ENCODE assay signal across 19 cellular contexts in genomic region chr14:93015505-93015904, GRCh38.
A peak's percentile ranks its signal among the peaks of the same experiment; 100 is the strongest.
DNase-seq lines count a peak whose midpoint lies in the region; ATAC-seq and TF ChIP-seq lines count a peak whose summit lies in the region.
"Had no signal": no experiment of that assay in that cellular context is flagged by ENCODE, and none has a peak within 500 bp of the region (broad histone marks: within the 10 kb centered on the region; RNA-seq: fewer than 3 reads in every experiment).

No MANE protein-coding gene starts in this region.

- H3K4me1 Mint-ChIP-seq in activated T-helper 17 cell treated with anti-CD3 and anti-CD28 coated beads, Interleukin-2, amount 50 U/mL, for 72 hours = peaks cover 18% of the 10 kb centered on the region

- peaks cover 62 to 100% (median 100%) of the 10 kb centered on the region in 10 experiments for H3K4me1 ChIP-seq in BLaER1 treated with 17β-estradiol and CSF1 and Interleukin-3, amounts not matched to agents 10 nM and 100 nM
- H3K4me1 ChIP-seq in mesenchymal stem cell (ENCODE audit: control insufficient read depth, insufficient read depth, low read depth, low read length) (peaks cover 19% of the 10 kb centered on the region), ascending aorta (peaks cover 8 to 22% of the 10 kb centered on the region in 2 donors)

- DNase-seq in substantia nigra (lab: John Stamatoyannopoulos, UW) (no peak), mesenchymal stem cell (no peak), SHP77 (lab: John Stamatoyannopoulos, UW) (no peak), ascending aorta (ENCODE audit: low spot score in 2 of 2) (no peak)
- DNase-seq: DMS53, GDM1, H9, KG1, NCI-H1092 treated with DMSO at 0.1 percent for 48 hours, NCI-H2081, NCI-H2171, NCI-H345, NCI-H524, NCI-H82 had no signal

- H3K23ac ChIP-seq in mesenchymal stem cell (ENCODE audit: low read length in 2 of 2) = no peak overlapping the region

- H2AFZ ChIP-seq in mesenchymal stem cell (ENCODE audit: low read depth, low read length) = no peak overlapping the region

- no peak overlapping the region for H3K4me3 Mint-ChIP-seq in activated T-helper 17 cell treated with anti-CD3 and anti-CD28 coated beads, Interleukin-2, amount 50 U/mL, for 72 hours
- H3K4me3 Mint-ChIP-seq: H9 had no signal

- H2BK120ac ChIP-seq in mesenchymal stem cell (ENCODE audit: low read depth, low read length) = no peak overlapping the region

- H3K18ac ChIP-seq in mesenchymal stem cell (ENCODE audit: low read depth in 1 of 2, low read length in 2 of 2) = no peak overlapping the region

- H3K36me3 ChIP-seq in BLaER1 treated with 17β-estradiol and CSF1 and Interleukin-3, amounts not matched to agents 10 nM and 100 nM = peaks cover 0 to 25% (median 4%) of the 10 kb centered on the region in 11 experiments; a peak in 10 of 22 replicates
- H3K36me3 ChIP-seq in mesenchymal stem cell (ENCODE audit: control insufficient read depth in 1 of 2, insufficient read depth in 2 of 2, low read depth in 1 of 2, low read length in 2 of 2) (peaks cover 0 to 12% of the 10 kb centered on the region in 2 experiments), ascending aorta (peaks cover 0 to 7% of the 10 kb centered on the region in 2 donors)

- H3K14ac ChIP-seq in mesenchymal stem cell (ENCODE audit: low read length in 2 of 2) = no peak overlapping the region

- H4K91ac ChIP-seq in mesenchymal stem cell (ENCODE audit: low read length) = no peak overlapping the region

- H2BK12ac ChIP-seq in mesenchymal stem cell (ENCODE audit: low read length in 2 of 2) = no peak overlapping the region

- no peaks in the 10 kb centered on the region for H3K9me3 Mint-ChIP-seq in activated T-helper 17 cell treated with anti-CD3 and anti-CD28 coated beads, Interleukin-2, amount 50 U/mL, for 72 hours
- H3K9me3 Mint-ChIP-seq: H9 had no signal

- peak overlapping the region; percentile 83 to 97 (median 92) for H3K4me2 ChIP-seq in BLaER1 treated with 17β-estradiol and CSF1 and Interleukin-3, amounts not matched to agents 10 nM and 100 nM
- no peak overlapping the region for H3K4me2 ChIP-seq in mesenchymal stem cell (ENCODE audit: low read length, poor library complexity, severe bottlenecking)

- H3K9ac ChIP-seq in BLaER1 treated with 17β-estradiol and CSF1 and Interleukin-3, amounts not matched to agents 10 nM and 100 nM = 0 out of 22 replicates have a peak overlapping the region, but pooled peaks of 3 of the 11 experiments have one; percentile 18 to 54 (median 22)
- no peak overlapping the region for H3K9ac ChIP-seq in mesenchymal stem cell (ENCODE audit: low read length)

- peak overlapping the region in 6 of 11 experiments; percentile 1 to 59 (median 46); a peak in 9 of 22 replicates for H3K27ac ChIP-seq in BLaER1 treated with 17β-estradiol and CSF1 and Interleukin-3, amounts not matched to agents 10 nM and 100 nM
- H3K27ac ChIP-seq in layer of hippocampus (ENCODE audit: low read depth, low read length) (peak overlapping the region; percentile 97), substantia nigra (ENCODE audit: low read depth, low read length, poor library complexity, severe bottlenecking) (peak overlapping the region; percentile 17), mesenchymal stem cell (ENCODE audit: low read length, poor library complexity, severe bottlenecking) (no peak overlapping the region), ascending aorta (no peak overlapping the region)
- H3K27ac ChIP-seq: SJSA1 had no signal

- H2AK5ac ChIP-seq in mesenchymal stem cell (ENCODE audit: low read length, severe bottlenecking) = no peak overlapping the region

- H4K8ac ChIP-seq in mesenchymal stem cell (ENCODE audit: low read length) = no peak overlapping the region

- H3K27ac Mint-ChIP-seq in activated T-helper 17 cell treated with anti-CD3 and anti-CD28 coated beads, Interleukin-2, amount 50 U/mL, for 72 hours = peak overlapping the region; percentile 80

- H3K36me3 Mint-ChIP-seq in activated T-helper 17 cell treated with anti-CD3 and anti-CD28 coated beads, Interleukin-2, amount 50 U/mL, for 72 hours (ENCODE audit: low read depth) = peaks cover 6% of the 10 kb centered on the region

- H4K20me1 ChIP-seq in BLaER1 treated with 17β-estradiol and CSF1 and Interleukin-3, amounts not matched to agents 10 nM and 100 nM = peaks cover 8 to 100% (median 94%) of the 10 kb centered on the region in 11 experiments; a peak in 21 of 22 replicates

- no peaks in the 10 kb centered on the region for H3K27me3 Mint-ChIP-seq in activated T-helper 17 cell treated with anti-CD3 and anti-CD28 coated beads, Interleukin-2, amount 50 U/mL, for 72 hours

- TF ChIP-seq CTCF in ascending aorta (IDR thresholded peaks at IDR 0.05) = no peak

- no peak overlapping the region for H2BK5ac ChIP-seq in mesenchymal stem cell (ENCODE audit: low read depth, low read length, poor library complexity, severe bottlenecking)

- no peak overlapping the region for H3K4ac ChIP-seq in mesenchymal stem cell (ENCODE audit: low read depth in 1 of 2, low read length in 2 of 2)

- no peaks in the 10 kb centered on the region for H3K9me3 ChIP-seq in BLaER1 treated with 17β-estradiol and CSF1 and Interleukin-3, amounts not matched to agents 10 nM and 100 nM (replicated peaks in 1 of 11)
- H3K9me3 ChIP-seq in mesenchymal stem cell (ENCODE audit: control insufficient read depth, low read length) (no peaks in the 10 kb centered on the region), ascending aorta (no peaks in the 10 kb centered on the region)
- H3K9me3 ChIP-seq: SJSA1 had no signal

- no peaks in the 10 kb centered on the region for H3K79me1 ChIP-seq in mesenchymal stem cell (replicated peaks; ENCODE audit: low read length, poor library complexity, severe bottlenecking)

- intact Hi-C loops in ascending aorta (cut with DNase I) = no loop called here

- no peak for ATAC-seq in activated T-helper 17 cell treated with anti-CD3 and anti-CD28 coated beads, Interleukin-2, amount 50 U/mL, for 72 hours (replicated peaks)
- ATAC-seq: Panc1 had no signal

- H3K27me3 ChIP-seq in BLaER1 treated with 17β-estradiol and CSF1 and Interleukin-3, amounts not matched to agents 10 nM and 100 nM = no peaks in the 10 kb centered on the region
- H3K27me3 ChIP-seq in layer of hippocampus (ENCODE audit: control insufficient read depth, insufficient read depth, low read length) (no peaks in the 10 kb centered on the region), mesenchymal stem cell (ENCODE audit: control insufficient read depth in 1 of 2, insufficient read depth in 1 of 2, low read length in 2 of 2) (peaks cover 3 to 6% of the 10 kb centered on the region in 2 experiments), ascending aorta (no peaks in the 10 kb centered on the region)
- H3K27me3 ChIP-seq: SJSA1 had no signal

- H2BK15ac ChIP-seq in mesenchymal stem cell (ENCODE audit: low read depth, poor library complexity, severe bottlenecking) = no peak overlapping the region

- WGBS in mesenchymal stem cell = 89% methylated on average over 15 of the region's 15 CpGs

- no peak overlapping the region for H3K4me3 ChIP-seq in BLaER1 treated with 17β-estradiol and CSF1 and Interleukin-3, amounts not matched to agents 10 nM and 100 nM
- H3K4me3 ChIP-seq in mesenchymal stem cell (ENCODE audit: insufficient read depth in 1 of 2, low read depth in 1 of 2, low read length in 2 of 2) = no peak overlapping the region
- H3K4me3 ChIP-seq in ascending aorta = no peak overlapping the region
- H3K4me3 ChIP-seq: SJSA1 had no signal

Comparison
In these comparisons a context has a peak if more than half of its experiments do, and no peak if none do; other contexts are left out.
1. H3K27ac ChIP-seq: peak in BLaER1 treated with 17β-estradiol and CSF1 and Interleukin-3, amounts not matched to agents 10 nM and 100 nM (6 of 11), layer of hippocampus (single experiment) and substantia nigra (single experiment); none in mesenchymal stem cell (single experiment) and ascending aorta (0 of 2).